In genomic region chr17:49898547-49899490, GRCh38 we compare ENCODE assay signal across 1 cellular context.
TF ChIP-seq lines count a peak whose summit lies in the region.

No MANE protein-coding gene starts in this region.

TF ChIP-seq in A549, 52 proteins besides CTCF, POLR2A, EP300 and RAD21:
- TF ChIP-seq POLR2AphosphoS2 (conservative IDR thresholded peaks at IDR 0.05; ENCODE audit: low read length) = no peak
- TF ChIP-seq SMC3 (IDR thresholded peaks at IDR 0.05) = peak; percentile 74
